Comparison of ENCODE assay signal across 10 cellular contexts in genomic region chr18:79465392-79465991, GRCh38.
DNase-seq lines count a peak whose midpoint lies in the region; ATAC-seq and TF ChIP-seq lines count a peak whose summit lies in the region.
"Had no signal": no experiment of that assay in that cellular context is flagged by ENCODE, and none has a peak within 500 bp of the region (broad histone marks: within the 10 kb centered on the region; RNA-seq: fewer than 3 reads in every experiment).

No MANE protein-coding gene starts in this region.

- CTCF ChIA-PET in activated CD4-positive, alpha-beta T cell treated with anti-CD3 and anti-CD28 coated beads, Interleukin-2, amount 10 ng/mL, durations not matched to agents 7 days and 5 days (lab: Charles Lee) = no interaction called here

- DNase-seq in GM20000 (ENCODE audit: low spot score) (peak; percentile 90), heart left ventricle (peak in 3 of 5 donors; percentile 41 to 53 (median 53)), ureter (ENCODE audit: low spot score) (peak; percentile 60), UCSD-AML1 (lab: John Stamatoyannopoulos, UW; ENCODE audit: unreplicated experiment) (no peak)
- no peak for DNase-seq in activated CD4-positive, alpha-beta T cell treated with anti-CD3 and anti-CD28 coated beads, Interleukin-2, amount 10 ng/mL, durations not matched to agents 7 days and 5 days

- POLR2A ChIA-PET in activated CD4-positive, alpha-beta T cell treated with anti-CD3 and anti-CD28 coated beads, Interleukin-2, amount 10 ng/mL, durations not matched to agents 7 days and 5 days (lab: Charles Lee) = no interaction called here

- H3K27ac Mint-ChIP-seq in IgD-negative memory B cell = peak overlapping the region; percentile 96 to 100 (median 99)
- no peak overlapping the region for H3K27ac Mint-ChIP-seq in activated CD4-positive, alpha-beta T cell treated with anti-CD3 and anti-CD28 coated beads, Interleukin-2, amount 10 ng/mL, durations not matched to agents 7 days and 5 days

- H3K27me3 Mint-ChIP-seq in IgD-negative memory B cell = no peaks in the 10 kb centered on the region
- no peaks in the 10 kb centered on the region for H3K27me3 Mint-ChIP-seq in activated CD4-positive, alpha-beta T cell treated with anti-CD3 and anti-CD28 coated beads, Interleukin-2, amount 10 ng/mL, durations not matched to agents 7 days and 5 days

- no peaks in the 10 kb centered on the region for H3K9me3 Mint-ChIP-seq in IgD-negative memory B cell
- no peaks in the 10 kb centered on the region for H3K9me3 Mint-ChIP-seq in activated CD4-positive, alpha-beta T cell treated with anti-CD3 and anti-CD28 coated beads, Interleukin-2, amount 10 ng/mL, durations not matched to agents 7 days and 5 days

- H3K4me1 Mint-ChIP-seq in IgD-negative memory B cell = peaks cover 36 to 42% (median 38%) of the 10 kb centered on the region in 3 donors
- peaks cover 4% of the 10 kb centered on the region for H3K4me1 Mint-ChIP-seq in activated CD4-positive, alpha-beta T cell treated with anti-CD3 and anti-CD28 coated beads, Interleukin-2, amount 10 ng/mL, durations not matched to agents 7 days and 5 days

- H3K36me3 ChIP-seq in heart left ventricle = peaks cover 0 to 67% (median 36%) of the 10 kb centered on the region in 9 donors

- H3K27ac ChIP-seq in heart left ventricle = peak overlapping the region in 7 of 12 donors; percentile 3 to 70 (median 38)
- H3K27ac ChIP-seq: body of pancreas, HL-60 had no signal

- ATAC-seq in heart left ventricle = peak in 3 of 4 donors; percentile 67 to 79 (median 77)
- ATAC-seq in HG03097 (IDR thresholded peaks at IDR 0.05; ENCODE audit: low FRiP score, unreplicated experiment) = no peak
- ATAC-seq: body of pancreas had no signal

- intact Hi-C loops in heart left ventricle (cut with DNase I) = loop anchor here in 3 of 10 donors (5.0 kb wide), 3 partner anchors 42 to 73 kb away; partner anchors contain the start of gene NFATC1 (in 1 of the 3)

- peak overlapping the region; percentile 88 to 96 (median 92) for H3K4me3 Mint-ChIP-seq in IgD-negative memory B cell
- no peak overlapping the region for H3K4me3 Mint-ChIP-seq in activated CD4-positive, alpha-beta T cell treated with anti-CD3 and anti-CD28 coated beads, Interleukin-2, amount 10 ng/mL, durations not matched to agents 7 days and 5 days

- H3K4me1 ChIP-seq in heart left ventricle = peaks cover 3 to 27% (median 16%) of the 10 kb centered on the region in 12 donors
- H3K4me1 ChIP-seq: body of pancreas had no signal

- H3K36me3 Mint-ChIP-seq in IgD-negative memory B cell = peaks cover 2% of the 10 kb centered on the region
- H3K36me3 Mint-ChIP-seq in activated CD4-positive, alpha-beta T cell treated with anti-CD3 and anti-CD28 coated beads, Interleukin-2, amount 10 ng/mL, durations not matched to agents 7 days and 5 days (ENCODE audit: low read depth) = peaks cover 9% of the 10 kb centered on the region

- no peaks in the 10 kb centered on the region for H3K9me3 ChIP-seq in heart left ventricle
- H3K9me3 ChIP-seq: body of pancreas had no signal

- H3K4me3 ChIP-seq in GM08714 (ENCODE audit: low read length) (peak overlapping the region; percentile 45; the same call in 1 of the 2 replicates), heart left ventricle (peak overlapping the region in 5 of 12 donors; percentile 8 to 47 (median 35))
- H3K4me3 ChIP-seq: body of pancreas had no signal

- H3K27me3 ChIP-seq in heart left ventricle = no peaks in the 10 kb centered on the region
- H3K27me3 ChIP-seq: body of pancreas had no signal

- TF ChIP-seq POLR2A in heart left ventricle (IDR thresholded peaks at IDR 0.05) = no peak

- no peak for TF ChIP-seq CTCF in GM20000 (IDR thresholded peaks at IDR 0.05; ENCODE audit: extremely low read depth, missing control alignments)
- no peak for TF ChIP-seq CTCF in heart left ventricle (IDR thresholded peaks at IDR 0.05)

- WGBS in heart left ventricle, 4 donors = 16 to 58% (median 28%) methylated on average over 14 to 26 of the region's 26 CpGs

Comparison
In these comparisons a context has a peak if more than half of its experiments do, and no peak if none do; other contexts are left out.
1. DNase-seq: peak in GM20000 (single experiment), heart left ventricle (3 of 5) and ureter (single experiment); none in activated CD4-positive, alpha-beta T cell treated with anti-CD3 and anti-CD28 coated beads, Interleukin-2, amount 10 ng/mL, durations not matched to agents 7 days and 5 days (single experiment) and UCSD-AML1 (single experiment).